In genomic region chr7:38178004-38178694, GRCh38 we compare ENCODE assay signal across 8 cellular contexts. TPM values are rescaled to one million over a fixed set of nuclear protein-coding genes. Genes with fewer than 3 reads are reported as not detected.
DNase-seq lines count a peak whose midpoint lies in the region; ATAC-seq and TF ChIP-seq lines count a peak whose summit lies in the region.

TSS of gene STARD3NL (plus strand) at chr7:38178245. CDS start at chr7:38207505, 29,260 bp downstream.

- H3K27ac Mint-ChIP-seq in T-helper 1 cell treated with Interleukin-12 subunit alpha and Interleukin-12 subunit beta and Interleukin-4 antibody, amounts not matched to agents 30 μg/mL and 1 μg/mL, for 36 hours: peak within 1 kb of the TSS; percentile 94

- peaks cover 4% of the 10 kb centered on the region for H3K9me3 Mint-ChIP-seq in T-helper 1 cell treated with Interleukin-12 subunit alpha and Interleukin-12 subunit beta and Interleukin-4 antibody, amounts not matched to agents 30 μg/mL and 1 μg/mL, for 36 hours

- DNase-seq in GM13977 (ENCODE audit: low spot score): peak; percentile 97
- DNase-seq in NCI-H1694 (lab: John Stamatoyannopoulos, UW): peak; percentile 99
- peak; percentile 99 for DNase-seq in amniotic stem cell (lab: John Stamatoyannopoulos, UW)
- DNase-seq in left cardiac atrium: peak; percentile 98
- peak; percentile 98 for DNase-seq in posterior vena cava (ENCODE audit: low spot score)
- DNase-seq in upper lobe of right lung: peak; percentile 97

- H3K27me3 Mint-ChIP-seq in T-helper 1 cell treated with Interleukin-12 subunit alpha and Interleukin-12 subunit beta and Interleukin-4 antibody, amounts not matched to agents 30 μg/mL and 1 μg/mL, for 36 hours (ENCODE audit: low read depth): peaks cover 4% of the 10 kb centered on the region

- intact Hi-C loops in left cardiac atrium (cut with DNase I) (no loop called here), posterior vena cava (cut with DNase I) (no loop called here), upper lobe of right lung (cut with DNase I) (no loop called here)

- no peaks in the 10 kb centered on the region for H3K36me3 Mint-ChIP-seq in T-helper 1 cell treated with Interleukin-12 subunit alpha and Interleukin-12 subunit beta and Interleukin-4 antibody, amounts not matched to agents 30 μg/mL and 1 μg/mL, for 36 hours (ENCODE audit: low read depth)

- in situ Hi-C loops in GM13977 (cut with MboI; ENCODE audit: low pct_unique_long_range_greater_than_20kb, low sequenced_read_pairs, unreplicated experiment): no loop called here

- no peak for TF ChIP-seq CTCF in GM13977 (IDR thresholded peaks at IDR 0.05; ENCODE audit: extremely low read depth, insufficient read depth, missing control alignments)
- no peak for TF ChIP-seq CTCF in upper lobe of right lung (IDR thresholded peaks at IDR 0.05)

- H3K4me1 Mint-ChIP-seq in T-helper 1 cell treated with Interleukin-12 subunit alpha and Interleukin-12 subunit beta and Interleukin-4 antibody, amounts not matched to agents 30 μg/mL and 1 μg/mL, for 36 hours (ENCODE audit: low read depth): peaks cover 31% of the 10 kb centered on the region

- peak within 1 kb of the TSS; percentile 97 for H3K4me3 Mint-ChIP-seq in T-helper 1 cell treated with Interleukin-12 subunit alpha and Interleukin-12 subunit beta and Interleukin-4 antibody, amounts not matched to agents 30 μg/mL and 1 μg/mL, for 36 hours

- peak within 1 kb of the TSS; percentile 85 for H3K4me3 ChIP-seq in upper lobe of right lung

- no peaks in the 10 kb centered on the region for H3K27me3 ChIP-seq in upper lobe of right lung

- H3K9me3 ChIP-seq in upper lobe of right lung: no peaks in the 10 kb centered on the region

- peak; percentile 97 for ATAC-seq in HG02884 (IDR thresholded peaks at IDR 0.05; ENCODE audit: unreplicated experiment)
- ATAC-seq in left cardiac atrium: peak; percentile 99
- peak; percentile 99 for ATAC-seq in upper lobe of right lung

- peak within 1 kb of the TSS; percentile 91 for H3K27ac ChIP-seq in upper lobe of right lung

- no peaks in the 10 kb centered on the region for H3K36me3 ChIP-seq in upper lobe of right lung

- H3K4me1 ChIP-seq in upper lobe of right lung: peaks cover 33% of the 10 kb centered on the region

RNA-seq across cellular contexts. Expression of gene STARD3NL, which starts in this region (rescaled TPM):
- total RNA-seq in left cardiac atrium: 10 to 100 TPM; 31.8 to 34.8 TPM
- total RNA-seq in posterior vena cava: 10 to 100 TPM; 37.0 to 41.8 TPM
- 53.8 TPM for total RNA-seq in upper lobe of right lung

Comparison
In these comparisons a context has a peak if more than half of its experiments do, and no peak if none do; other contexts are left out.
1. Peak in every context shown above with its lines: DNase-seq, ATAC-seq, H3K4me3 ChIP-seq and H3K27ac ChIP-seq.